ENCODE assay signal across 24 cellular contexts in the genomic region with DNA sequence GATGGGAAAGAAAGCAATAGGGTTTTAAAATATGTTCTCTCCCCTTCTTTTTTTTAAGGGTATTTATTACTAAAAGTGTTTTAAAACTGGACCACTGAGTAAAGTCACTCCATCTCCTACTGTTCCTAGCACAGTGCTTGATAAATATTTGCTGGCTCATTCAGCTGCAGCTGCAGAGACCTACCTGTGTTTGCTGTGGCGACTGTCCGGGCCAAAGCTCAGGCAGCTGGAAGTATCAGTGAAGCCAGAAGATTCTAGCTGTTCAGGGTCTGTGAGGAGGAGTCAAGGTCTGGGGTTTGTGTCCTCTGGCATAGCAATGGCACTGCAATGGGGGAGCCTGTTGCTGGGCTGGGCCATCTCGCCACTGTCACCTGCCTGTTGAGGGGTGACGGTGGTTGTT.
DNase-seq lines count a peak whose midpoint lies in the region; ATAC-seq and TF ChIP-seq lines count a peak whose summit lies in the region.
"Had no signal": no experiment of that assay in that cellular context is flagged by ENCODE, and none has a peak within 500 bp of the region (broad histone marks: within the 10 kb centered on the region; RNA-seq: fewer than 3 reads in every experiment).

No MANE protein-coding gene starts in this region.

- intact Hi-C loops in CD4-positive, alpha-beta T cell (cut with DNase I, micrococcal nuclease), result no loop called here

- POLR2A ChIA-PET in CD4-positive, alpha-beta T cell (lab: Charles Lee), result no interaction called here

- H3K27me3 ChIP-seq in liver (ENCODE audit: control insufficient read depth in 4 of 4, insufficient read depth in 4 of 4, low read length in 3 of 4), result no peaks in the 10 kb centered on the region
- H3K27me3 ChIP-seq in CD4-positive, alpha-beta T cell (ENCODE audit: control insufficient read depth, insufficient read depth, low read length), result no peaks in the 10 kb centered on the region
- H3K27me3 ChIP-seq: vagina had no signal

- H3K4me1 Mint-ChIP-seq in stimulated activated naive B cell treated with anti-CD40 and anti-IgM and Interleukin-4, amounts not matched to agents 10 μg/mL and 1 μg/mL and 100 μg/mL, for 72 hours, result peaks cover 0 to 4% of the 10 kb centered on the region in 2 donors
- H3K4me1 Mint-ChIP-seq in CD4-positive, alpha-beta T cell (ENCODE audit: low read depth), result no peaks in the 10 kb centered on the region
- H3K4me1 Mint-ChIP-seq: activated naive CD4-positive, alpha-beta T cell treated with anti-CD3 and anti-CD28 coated beads, Interleukin-2, amount 50 U/mL, for 24 hours; CD4-positive, CD25-positive, alpha-beta regulatory T cell had no signal

- TF ChIP-seq CTCF in 22Rv1 (IDR thresholded peaks at IDR 0.05) (no peak), liver (IDR thresholded peaks at IDR 0.05; ENCODE audit: low read depth, low read length, missing input control) (no peak)
- no peak for TF ChIP-seq CTCF in CD4-positive, alpha-beta T cell (IDR thresholded peaks at IDR 0.05)

- H3K36me3 ChIP-seq in liver (ENCODE audit: control insufficient read depth in 4 of 4, insufficient read depth in 3 of 4, low read depth in 1 of 4, low read length in 3 of 4), result no peaks in the 10 kb centered on the region
- H3K36me3 ChIP-seq: vagina had no signal

- no peaks in the 10 kb centered on the region for H3K9me3 Mint-ChIP-seq in stimulated activated naive B cell treated with anti-CD40 and anti-IgM and Interleukin-4, amounts not matched to agents 10 μg/mL and 1 μg/mL and 100 μg/mL, for 72 hours
- no peaks in the 10 kb centered on the region for H3K9me3 Mint-ChIP-seq in CD4-positive, alpha-beta T cell
- H3K9me3 Mint-ChIP-seq: activated naive CD4-positive, alpha-beta T cell treated with anti-CD3 and anti-CD28 coated beads, Interleukin-2, amount 50 U/mL, for 24 hours; activated T-helper 1 cell treated with anti-CD3 and anti-CD28 coated beads, Interleukin-12 subunit alpha, Interleukin-12 subunit beta, Interleukin-2, Interleukin-4 antibody, amounts not matched to agents 30 ng/mL and 10 ng/mL and 1 ng/mL, durations not matched to agents 14 hours and 24 hours and 36 hours; CD4-positive, CD25-positive, alpha-beta regulatory T cell had no signal

- 34% methylated on average over 4 of the region's 4 CpGs for WGBS in liver

- peak overlapping the region; percentile 3 to 62 (median 42) for H3K4me3 ChIP-seq in liver (ENCODE audit: low read depth in 1 of 3, low read length in 3 of 3)
- H3K4me3 ChIP-seq: GM12878, vagina had no signal

- ATAC-seq in stimulated activated naive B cell treated with anti-CD40 and anti-IgM and Interleukin-4, amounts not matched to agents 10 μg/mL and 1 μg/mL and 100 μg/mL, for 72 hours (replicated peaks), result no peak
- no peak for ATAC-seq in CD4-positive, alpha-beta T cell (ENCODE audit: poor library complexity)
- ATAC-seq: GM12878 had no signal

- DNase-seq in HuH-7 (ENCODE audit: low spot score), result peak; percentile 56
- DNase-seq in NCI-H774 (lab: John Stamatoyannopoulos, UW), result peak; percentile 72
- no peak for DNase-seq in stimulated activated naive B cell treated with anti-CD40 and anti-IgM and Interleukin-4, amounts not matched to agents 10 μg/mL and 1 μg/mL and 100 μg/mL, for 72 hours
- no peak for DNase-seq in CD4-positive, alpha-beta T cell
- no peak for DNase-seq in T-helper 1 cell
- DNase-seq in activated CD4-positive, alpha-beta T cell treated with anti-CD3 and anti-CD28 coated beads for 1 hour, result no peak
- DNase-seq: ACHN; activated CD4-positive, CD25-positive, alpha-beta regulatory T cell treated with anti-CD3 and anti-CD28 coated beads, Interleukin-2, amount 50 U/mL, for 72 hours; CD4-positive, CD25-positive, alpha-beta regulatory T cell; central memory CD4-positive, alpha-beta T cell; DMS79; foreskin melanocyte; hypothalamus; KG1; mammary epithelial cell; NCI-H2227 treated with DMSO at 0.1 percent for 48 hours; nucleus accumbens; RPMI8226 had no signal

- no peaks in the 10 kb centered on the region for H3K9me3 ChIP-seq in liver (ENCODE audit: control insufficient read depth in 4 of 4, low read length in 3 of 4)
- no peaks in the 10 kb centered on the region for H3K9me3 ChIP-seq in CD4-positive, alpha-beta T cell (ENCODE audit: control insufficient read depth, low read length)
- H3K9me3 ChIP-seq: vagina had no signal

- peak; percentile 18 to 26 for TF ChIP-seq RAD21 in liver (IDR thresholded peaks at IDR 0.05)

- no peak overlapping the region for H3K27ac Mint-ChIP-seq in stimulated activated naive B cell treated with anti-CD40 and anti-IgM and Interleukin-4, amounts not matched to agents 10 μg/mL and 1 μg/mL and 100 μg/mL, for 72 hours
- no peak overlapping the region for H3K27ac Mint-ChIP-seq in CD4-positive, alpha-beta T cell
- H3K27ac Mint-ChIP-seq: activated naive CD4-positive, alpha-beta T cell treated with anti-CD3 and anti-CD28 coated beads, Interleukin-2, amount 50 U/mL, for 24 hours; activated T-helper 1 cell treated with anti-CD3 and anti-CD28 coated beads, Interleukin-12 subunit alpha, Interleukin-12 subunit beta, Interleukin-2, Interleukin-4 antibody, amounts not matched to agents 30 ng/mL and 10 ng/mL and 1 ng/mL, durations not matched to agents 14 hours and 24 hours and 36 hours; CD4-positive, CD25-positive, alpha-beta regulatory T cell had no signal

- peaks cover 15 to 75% (median 50%) of the 10 kb centered on the region in 4 donors for H3K4me1 ChIP-seq in liver (ENCODE audit: control insufficient read depth in 4 of 4, insufficient read depth in 4 of 4, low read length in 3 of 4)

- no peaks in the 10 kb centered on the region for H3K36me3 Mint-ChIP-seq in stimulated activated naive B cell treated with anti-CD40 and anti-IgM and Interleukin-4, amounts not matched to agents 10 μg/mL and 1 μg/mL and 100 μg/mL, for 72 hours
- no peaks in the 10 kb centered on the region for H3K36me3 Mint-ChIP-seq in CD4-positive, alpha-beta T cell (ENCODE audit: low read depth)
- H3K36me3 Mint-ChIP-seq: activated naive CD4-positive, alpha-beta T cell treated with anti-CD3 and anti-CD28 coated beads, Interleukin-2, amount 50 U/mL, for 24 hours; CD4-positive, CD25-positive, alpha-beta regulatory T cell had no signal

- CTCF ChIA-PET in CD4-positive, alpha-beta T cell (lab: Charles Lee), result no interaction called here

- H3K4me3 Mint-ChIP-seq in stimulated activated naive B cell treated with anti-CD40 and anti-IgM and Interleukin-4, amounts not matched to agents 10 μg/mL and 1 μg/mL and 100 μg/mL, for 72 hours, result no peak overlapping the region
- no peak overlapping the region for H3K4me3 Mint-ChIP-seq in CD4-positive, alpha-beta T cell
- H3K4me3 Mint-ChIP-seq: activated naive CD4-positive, alpha-beta T cell treated with anti-CD3 and anti-CD28 coated beads, Interleukin-2, amount 50 U/mL, for 24 hours; activated T-helper 1 cell treated with anti-CD3 and anti-CD28 coated beads, Interleukin-12 subunit alpha, Interleukin-12 subunit beta, Interleukin-2, Interleukin-4 antibody, amounts not matched to agents 30 ng/mL and 10 ng/mL and 1 ng/mL, durations not matched to agents 14 hours and 24 hours and 36 hours; CD4-positive, CD25-positive, alpha-beta regulatory T cell had no signal

- H3K27ac ChIP-seq in 22Rv1 (peak overlapping the region; percentile 99), liver (ENCODE audit: low read depth in 1 of 2, low read length in 2 of 2) (peak overlapping the region; percentile 90 to 94)
- H3K27ac ChIP-seq in CD4-positive, alpha-beta T cell (ENCODE audit: low read depth, low read length), result no peak overlapping the region
- H3K27ac ChIP-seq: vagina had no signal

- H3K9ac ChIP-seq in liver (ENCODE audit: low read depth in 1 of 2, low read length in 2 of 2), result peak overlapping the region in 1 of 2 donors; percentile 17

- peaks cover 23 to 44% of the 10 kb centered on the region in 2 donors for H3K27me3 Mint-ChIP-seq in stimulated activated naive B cell treated with anti-CD40 and anti-IgM and Interleukin-4, amounts not matched to agents 10 μg/mL and 1 μg/mL and 100 μg/mL, for 72 hours
- no peaks in the 10 kb centered on the region for H3K27me3 Mint-ChIP-seq in CD4-positive, alpha-beta T cell
- H3K27me3 Mint-ChIP-seq: activated naive CD4-positive, alpha-beta T cell treated with anti-CD3 and anti-CD28 coated beads, Interleukin-2, amount 50 U/mL, for 24 hours had no signal

TF ChIP-seq in liver, 16 proteins besides CTCF, POLR2A, EP300 and RAD21 (continues in another document):
- TF ChIP-seq YY1 (IDR thresholded peaks at IDR 0.05) (peak; percentile 45), GABPA (IDR thresholded peaks at IDR 0.05 in 1 of 2, conservative IDR thresholded peaks at IDR 0.05 in 1 of 2) (no peak)
- TF ChIP-seq, protein P1, sequence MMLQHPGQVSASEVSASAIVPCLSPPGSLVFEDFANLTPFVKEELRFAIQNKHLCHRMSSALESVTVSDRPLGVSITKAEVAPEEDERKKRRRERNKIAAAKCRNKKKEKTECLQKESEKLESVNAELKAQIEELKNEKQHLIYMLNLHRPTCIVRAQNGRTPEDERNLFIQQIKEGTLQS (IDR thresholded peaks at IDR 0.05), result no peak
- TF ChIP-seq, protein P2, sequence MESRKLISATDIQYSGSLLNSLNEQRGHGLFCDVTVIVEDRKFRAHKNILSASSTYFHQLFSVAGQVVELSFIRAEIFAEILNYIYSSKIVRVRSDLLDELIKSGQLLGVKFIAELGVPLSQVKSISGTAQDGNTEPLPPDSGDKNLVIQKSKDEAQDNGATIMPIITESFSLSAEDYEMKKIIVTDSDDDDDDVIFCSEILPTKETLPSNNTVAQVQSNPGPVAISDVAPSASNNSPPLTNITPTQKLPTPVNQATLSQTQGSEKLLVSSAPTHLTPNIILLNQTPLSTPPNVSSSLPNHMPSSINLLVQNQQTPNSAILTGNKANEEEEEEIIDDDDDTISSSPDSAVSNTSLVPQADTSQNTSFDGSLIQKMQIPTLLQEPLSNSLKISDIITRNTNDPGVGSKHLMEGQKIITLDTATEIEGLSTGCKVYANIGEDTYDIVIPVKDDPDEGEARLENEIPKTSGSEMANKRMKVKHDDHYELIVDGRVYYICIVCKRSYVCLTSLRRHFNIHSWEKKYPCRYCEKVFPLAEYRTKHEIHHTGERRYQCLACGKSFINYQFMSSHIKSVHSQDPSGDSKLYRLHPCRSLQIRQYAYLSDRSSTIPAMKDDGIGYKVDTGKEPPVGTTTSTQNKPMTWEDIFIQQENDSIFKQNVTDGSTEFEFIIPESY (IDR thresholded peaks at IDR 0.05), result no peak

Comparison
In these comparisons a context has a peak if more than half of its experiments do, and no peak if none do; other contexts are left out.
1. DNase-seq: peak in HuH-7 (single experiment) and NCI-H774 (single experiment); none in stimulated activated naive B cell treated with anti-CD40 and anti-IgM and Interleukin-4, amounts not matched to agents 10 μg/mL and 1 μg/mL and 100 μg/mL, for 72 hours (single experiment), CD4-positive, alpha-beta T cell (0 of 10), T-helper 1 cell (0 of 5) and activated CD4-positive, alpha-beta T cell treated with anti-CD3 and anti-CD28 coated beads for 1 hour (single experiment).